ENCODE assay signal across 1 cellular context in the genomic region with DNA sequence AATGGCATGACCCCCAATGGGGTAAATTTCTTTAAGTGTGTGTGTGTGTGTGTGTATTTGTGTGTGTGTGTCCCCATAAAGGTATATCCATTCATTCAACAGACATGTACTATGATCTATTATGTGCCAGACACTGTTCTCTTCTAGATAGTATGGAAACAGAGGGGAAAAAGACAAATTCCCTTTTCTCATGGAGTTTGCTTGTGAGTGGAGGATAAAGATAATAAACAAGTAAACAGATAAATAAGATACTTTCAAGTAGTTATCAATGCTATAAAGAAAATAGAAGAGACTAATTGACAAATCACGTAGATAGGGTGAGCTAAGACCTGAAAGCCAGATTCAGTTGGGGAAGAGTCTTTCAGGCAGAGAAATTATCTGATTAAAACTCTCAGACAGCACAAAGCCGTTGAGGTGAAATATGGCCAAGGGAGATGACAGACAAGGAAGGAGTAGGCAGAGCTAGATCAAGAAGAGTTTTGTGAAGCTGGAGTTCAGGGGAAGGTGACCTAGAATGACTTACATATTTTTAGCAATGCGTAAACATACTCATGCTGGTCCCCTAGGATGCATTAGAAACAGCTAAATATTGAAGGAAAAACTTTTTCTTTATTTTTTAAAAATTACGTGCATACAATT.
A peak's percentile ranks its signal among the peaks of the same experiment; 100 is the strongest.
TF ChIP-seq lines count a peak whose summit lies in the region.

No MANE protein-coding gene starts in this region.

TF ChIP-seq in K562, 482 proteins besides CTCF, POLR2A, EP300 and RAD21 (continued from another document and continues in another):
- TF ChIP-seq, protein P1, sequence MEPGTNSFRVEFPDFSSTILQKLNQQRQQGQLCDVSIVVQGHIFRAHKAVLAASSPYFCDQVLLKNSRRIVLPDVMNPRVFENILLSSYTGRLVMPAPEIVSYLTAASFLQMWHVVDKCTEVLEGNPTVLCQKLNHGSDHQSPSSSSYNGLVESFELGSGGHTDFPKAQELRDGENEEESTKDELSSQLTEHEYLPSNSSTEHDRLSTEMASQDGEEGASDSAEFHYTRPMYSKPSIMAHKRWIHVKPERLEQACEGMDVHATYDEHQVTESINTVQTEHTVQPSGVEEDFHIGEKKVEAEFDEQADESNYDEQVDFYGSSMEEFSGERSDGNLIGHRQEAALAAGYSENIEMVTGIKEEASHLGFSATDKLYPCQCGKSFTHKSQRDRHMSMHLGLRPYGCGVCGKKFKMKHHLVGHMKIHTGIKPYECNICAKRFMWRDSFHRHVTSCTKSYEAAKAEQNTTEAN (CRISPR knock-in tag; IDR thresholded peaks at IDR 0.05): no peak
- TF ChIP-seq SMAD4 (CRISPR knock-in tag; conservative IDR thresholded peaks at IDR 0.05) (peak; percentile 66), ZNF3 (CRISPR knock-in tag; IDR thresholded peaks at IDR 0.05) (no peak), NCOA2 (IDR thresholded peaks at IDR 0.05; ENCODE audit: partially characterized antibody in 2 of 2) (peak; percentile 58 to 71), KDM2B (CRISPR knock-in tag; IDR thresholded peaks at IDR 0.05) (no peak), FOXJ2 (tag; IDR thresholded peaks at IDR 0.05) (no peak), ZNF785 (CRISPR knock-in tag; IDR thresholded peaks at IDR 0.05) (no peak), DDX20 (tag; IDR thresholded peaks at IDR 0.05; ENCODE audit: low read depth) (0 out of 2 replicates have a peak, but pooled peaks have one; percentile 15), FOXK2 (conservative IDR thresholded peaks at IDR 0.05 in 1 of 2, IDR thresholded peaks at IDR 0.05 in 1 of 2; ENCODE audit: low read depth in 2 of 2) (0 out of 4 replicates have a peak, but pooled peaks of 1 of the 2 experiments have one; percentile 19), TEAD2 (tag; IDR thresholded peaks at IDR 0.05) (no peak), ZFP30 (CRISPR knock-in tag; IDR thresholded peaks at IDR 0.05; ENCODE audit: borderline replicate concordance) (no peak), NFE2 (IDR thresholded peaks at IDR 0.05; ENCODE audit: low read depth) (peak; percentile 72), RFX1 (IDR thresholded peaks at IDR 0.05) (no peak; the same call in 1 of the 2 replicates), RBM34 (IDR thresholded peaks at IDR 0.05; ENCODE audit: borderline replicate concordance, insufficient read depth, low read length) (no peak), ZFX (CRISPR knock-in tag; IDR thresholded peaks at IDR 0.05) (no peak), RNF2 (IDR thresholded peaks at IDR 0.05) (peak; percentile 92; the same call in 1 of the 2 replicates), ZC3H11A (IDR thresholded peaks at IDR 0.05; ENCODE audit: low read depth, low read length) (no peak), NR4A1 (CRISPR knock-in tag; IDR thresholded peaks at IDR 0.05) (no peak), NR4A1 (tag; IDR thresholded peaks at IDR 0.05) (no peak), CTBP1 (IDR thresholded peaks at IDR 0.05; ENCODE audit: borderline replicate concordance) (peak; percentile 94), ZKSCAN3 (CRISPR knock-in tag; IDR thresholded peaks at IDR 0.05) (no peak), CREB1 (IDR thresholded peaks at IDR 0.05) (no peak), CREB1 (CRISPR knock-in tag; IDR thresholded peaks at IDR 0.05) (no peak), NR2C1 (IDR thresholded peaks at IDR 0.05) (no peak), NR2C1 (tag; IDR thresholded peaks at IDR 0.05) (no peak), HMG20B (CRISPR knock-in tag; IDR thresholded peaks at IDR 0.05) (no peak), ILF3 (IDR thresholded peaks at IDR 0.05; ENCODE audit: borderline replicate concordance) (no peak), ZNF507 (tag; conservative IDR thresholded peaks at IDR 0.05) (no peak), ZNF175 (CRISPR knock-in tag; IDR thresholded peaks at IDR 0.05; ENCODE audit: low read depth) (no peak), SAP30 (IDR thresholded peaks at IDR 0.05; ENCODE audit: borderline replicate concordance, insufficient read depth, low read depth, low read length, poor library complexity, severe bottlenecking) (no peak), HLTF (IDR thresholded peaks at IDR 0.05) (no peak), CBFA2T2 (conservative IDR thresholded peaks at IDR 0.05) (peak; percentile 55), GTF2A2 (tag; IDR thresholded peaks at IDR 0.05) (no peak)
- TF ChIP-seq, protein P2, sequence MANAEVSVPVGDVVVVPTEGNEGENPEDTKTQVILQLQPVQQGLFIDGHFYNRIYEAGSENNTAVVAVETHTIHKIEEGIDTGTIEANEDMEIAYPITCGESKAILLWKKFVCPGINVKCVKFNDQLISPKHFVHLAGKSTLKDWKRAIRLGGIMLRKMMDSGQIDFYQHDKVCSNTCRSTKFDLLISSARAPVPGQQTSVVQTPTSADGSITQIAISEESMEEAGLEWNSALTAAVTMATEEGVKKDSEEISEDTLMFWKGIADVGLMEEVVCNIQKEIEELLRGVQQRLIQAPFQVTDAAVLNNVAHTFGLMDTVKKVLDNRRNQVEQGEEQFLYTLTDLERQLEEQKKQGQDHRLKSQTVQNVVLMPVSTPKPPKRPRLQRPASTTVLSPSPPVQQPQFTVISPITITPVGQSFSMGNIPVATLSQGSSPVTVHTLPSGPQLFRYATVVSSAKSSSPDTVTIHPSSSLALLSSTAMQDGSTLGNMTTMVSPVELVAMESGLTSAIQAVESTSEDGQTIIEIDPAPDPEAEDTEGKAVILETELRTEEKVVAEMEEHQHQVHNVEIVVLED (CRISPR knock-in tag; IDR thresholded peaks at IDR 0.05): no peak
- TF ChIP-seq, protein P3, sequence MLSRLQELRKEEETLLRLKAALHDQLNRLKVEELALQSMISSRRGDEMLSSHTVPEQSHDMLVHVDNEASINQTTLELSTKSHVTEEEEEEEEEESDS (CRISPR knock-in tag; IDR thresholded peaks at IDR 0.05): no peak
- TF ChIP-seq, protein P4, sequence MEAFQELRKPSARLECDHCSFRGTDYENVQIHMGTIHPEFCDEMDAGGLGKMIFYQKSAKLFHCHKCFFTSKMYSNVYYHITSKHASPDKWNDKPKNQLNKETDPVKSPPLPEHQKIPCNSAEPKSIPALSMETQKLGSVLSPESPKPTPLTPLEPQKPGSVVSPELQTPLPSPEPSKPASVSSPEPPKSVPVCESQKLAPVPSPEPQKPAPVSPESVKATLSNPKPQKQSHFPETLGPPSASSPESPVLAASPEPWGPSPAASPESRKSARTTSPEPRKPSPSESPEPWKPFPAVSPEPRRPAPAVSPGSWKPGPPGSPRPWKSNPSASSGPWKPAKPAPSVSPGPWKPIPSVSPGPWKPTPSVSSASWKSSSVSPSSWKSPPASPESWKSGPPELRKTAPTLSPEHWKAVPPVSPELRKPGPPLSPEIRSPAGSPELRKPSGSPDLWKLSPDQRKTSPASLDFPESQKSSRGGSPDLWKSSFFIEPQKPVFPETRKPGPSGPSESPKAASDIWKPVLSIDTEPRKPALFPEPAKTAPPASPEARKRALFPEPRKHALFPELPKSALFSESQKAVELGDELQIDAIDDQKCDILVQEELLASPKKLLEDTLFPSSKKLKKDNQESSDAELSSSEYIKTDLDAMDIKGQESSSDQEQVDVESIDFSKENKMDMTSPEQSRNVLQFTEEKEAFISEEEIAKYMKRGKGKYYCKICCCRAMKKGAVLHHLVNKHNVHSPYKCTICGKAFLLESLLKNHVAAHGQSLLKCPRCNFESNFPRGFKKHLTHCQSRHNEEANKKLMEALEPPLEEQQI (IDR thresholded peaks at IDR 0.05): peak; percentile 82
- TF ChIP-seq, protein P5, sequence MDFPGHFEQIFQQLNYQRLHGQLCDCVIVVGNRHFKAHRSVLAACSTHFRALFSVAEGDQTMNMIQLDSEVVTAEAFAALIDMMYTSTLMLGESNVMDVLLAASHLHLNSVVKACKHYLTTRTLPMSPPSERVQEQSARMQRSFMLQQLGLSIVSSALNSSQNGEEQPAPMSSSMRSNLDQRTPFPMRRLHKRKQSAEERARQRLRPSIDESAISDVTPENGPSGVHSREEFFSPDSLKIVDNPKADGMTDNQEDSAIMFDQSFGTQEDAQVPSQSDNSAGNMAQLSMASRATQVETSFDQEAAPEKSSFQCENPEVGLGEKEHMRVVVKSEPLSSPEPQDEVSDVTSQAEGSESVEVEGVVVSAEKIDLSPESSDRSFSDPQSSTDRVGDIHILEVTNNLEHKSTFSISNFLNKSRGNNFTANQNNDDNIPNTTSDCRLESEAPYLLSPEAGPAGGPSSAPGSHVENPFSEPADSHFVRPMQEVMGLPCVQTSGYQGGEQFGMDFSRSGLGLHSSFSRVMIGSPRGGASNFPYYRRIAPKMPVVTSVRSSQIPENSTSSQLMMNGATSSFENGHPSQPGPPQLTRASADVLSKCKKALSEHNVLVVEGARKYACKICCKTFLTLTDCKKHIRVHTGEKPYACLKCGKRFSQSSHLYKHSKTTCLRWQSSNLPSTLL (IDR thresholded peaks at IDR 0.05): no peak
- TF ChIP-seq, protein P6, sequence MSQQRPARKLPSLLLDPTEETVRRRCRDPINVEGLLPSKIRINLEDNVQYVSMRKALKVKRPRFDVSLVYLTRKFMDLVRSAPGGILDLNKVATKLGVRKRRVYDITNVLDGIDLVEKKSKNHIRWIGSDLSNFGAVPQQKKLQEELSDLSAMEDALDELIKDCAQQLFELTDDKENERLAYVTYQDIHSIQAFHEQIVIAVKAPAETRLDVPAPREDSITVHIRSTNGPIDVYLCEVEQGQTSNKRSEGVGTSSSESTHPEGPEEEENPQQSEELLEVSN (IDR thresholded peaks at IDR 0.05; ENCODE audit: borderline replicate concordance in 1 of 2, extremely low read depth in 1 of 2, insufficient read depth in 1 of 2, insufficient read length in 1 of 2, low read depth in 1 of 2, low read length in 1 of 2, poor library complexity in 1 of 2, severe bottlenecking in 1 of 2): no peak
- TF ChIP-seq, protein P7, sequence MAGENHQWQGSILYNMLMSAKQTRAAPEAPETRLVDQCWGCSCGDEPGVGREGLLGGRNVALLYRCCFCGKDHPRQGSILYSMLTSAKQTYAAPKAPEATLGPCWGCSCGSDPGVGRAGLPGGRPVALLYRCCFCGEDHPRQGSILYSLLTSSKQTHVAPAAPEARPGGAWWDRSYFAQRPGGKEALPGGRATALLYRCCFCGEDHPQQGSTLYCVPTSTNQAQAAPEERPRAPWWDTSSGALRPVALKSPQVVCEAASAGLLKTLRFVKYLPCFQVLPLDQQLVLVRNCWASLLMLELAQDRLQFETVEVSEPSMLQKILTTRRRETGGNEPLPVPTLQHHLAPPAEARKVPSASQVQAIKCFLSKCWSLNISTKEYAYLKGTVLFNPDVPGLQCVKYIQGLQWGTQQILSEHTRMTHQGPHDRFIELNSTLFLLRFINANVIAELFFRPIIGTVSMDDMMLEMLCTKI (IDR thresholded peaks at IDR 0.05; ENCODE audit: partially characterized antibody): no peak
- TF ChIP-seq, protein P8, sequence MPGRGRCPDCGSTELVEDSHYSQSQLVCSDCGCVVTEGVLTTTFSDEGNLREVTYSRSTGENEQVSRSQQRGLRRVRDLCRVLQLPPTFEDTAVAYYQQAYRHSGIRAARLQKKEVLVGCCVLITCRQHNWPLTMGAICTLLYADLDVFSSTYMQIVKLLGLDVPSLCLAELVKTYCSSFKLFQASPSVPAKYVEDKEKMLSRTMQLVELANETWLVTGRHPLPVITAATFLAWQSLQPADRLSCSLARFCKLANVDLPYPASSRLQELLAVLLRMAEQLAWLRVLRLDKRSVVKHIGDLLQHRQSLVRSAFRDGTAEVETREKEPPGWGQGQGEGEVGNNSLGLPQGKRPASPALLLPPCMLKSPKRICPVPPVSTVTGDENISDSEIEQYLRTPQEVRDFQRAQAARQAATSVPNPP (IDR thresholded peaks at IDR 0.05; ENCODE audit: borderline replicate concordance, insufficient read depth, insufficient read length): no peak
- TF ChIP-seq, protein P9, sequence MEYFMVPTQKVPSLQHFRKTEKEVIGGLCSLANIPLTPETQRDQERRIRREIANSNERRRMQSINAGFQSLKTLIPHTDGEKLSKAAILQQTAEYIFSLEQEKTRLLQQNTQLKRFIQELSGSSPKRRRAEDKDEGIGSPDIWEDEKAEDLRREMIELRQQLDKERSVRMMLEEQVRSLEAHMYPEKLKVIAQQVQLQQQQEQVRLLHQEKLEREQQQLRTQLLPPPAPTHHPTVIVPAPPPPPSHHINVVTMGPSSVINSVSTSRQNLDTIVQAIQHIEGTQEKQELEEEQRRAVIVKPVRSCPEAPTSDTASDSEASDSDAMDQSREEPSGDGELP (CRISPR knock-in tag; IDR thresholded peaks at IDR 0.05; ENCODE audit: borderline replicate concordance): no peak
- TF ChIP-seq, protein P10, sequence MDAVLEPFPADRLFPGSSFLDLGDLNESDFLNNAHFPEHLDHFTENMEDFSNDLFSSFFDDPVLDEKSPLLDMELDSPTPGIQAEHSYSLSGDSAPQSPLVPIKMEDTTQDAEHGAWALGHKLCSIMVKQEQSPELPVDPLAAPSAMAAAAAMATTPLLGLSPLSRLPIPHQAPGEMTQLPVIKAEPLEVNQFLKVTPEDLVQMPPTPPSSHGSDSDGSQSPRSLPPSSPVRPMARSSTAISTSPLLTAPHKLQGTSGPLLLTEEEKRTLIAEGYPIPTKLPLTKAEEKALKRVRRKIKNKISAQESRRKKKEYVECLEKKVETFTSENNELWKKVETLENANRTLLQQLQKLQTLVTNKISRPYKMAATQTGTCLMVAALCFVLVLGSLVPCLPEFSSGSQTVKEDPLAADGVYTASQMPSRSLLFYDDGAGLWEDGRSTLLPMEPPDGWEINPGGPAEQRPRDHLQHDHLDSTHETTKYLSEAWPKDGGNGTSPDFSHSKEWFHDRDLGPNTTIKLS (IDR thresholded peaks at IDR 0.05; ENCODE audit: borderline replicate concordance, low read depth): no peak; the same call in 1 of the 2 replicates
- TF ChIP-seq, protein P11, sequence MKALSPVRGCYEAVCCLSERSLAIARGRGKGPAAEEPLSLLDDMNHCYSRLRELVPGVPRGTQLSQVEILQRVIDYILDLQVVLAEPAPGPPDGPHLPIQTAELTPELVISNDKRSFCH (CRISPR knock-in tag; IDR thresholded peaks at IDR 0.05): no peak
- TF ChIP-seq, protein P11 (tag; IDR thresholded peaks at IDR 0.05): no peak
- TF ChIP-seq, protein P12, sequence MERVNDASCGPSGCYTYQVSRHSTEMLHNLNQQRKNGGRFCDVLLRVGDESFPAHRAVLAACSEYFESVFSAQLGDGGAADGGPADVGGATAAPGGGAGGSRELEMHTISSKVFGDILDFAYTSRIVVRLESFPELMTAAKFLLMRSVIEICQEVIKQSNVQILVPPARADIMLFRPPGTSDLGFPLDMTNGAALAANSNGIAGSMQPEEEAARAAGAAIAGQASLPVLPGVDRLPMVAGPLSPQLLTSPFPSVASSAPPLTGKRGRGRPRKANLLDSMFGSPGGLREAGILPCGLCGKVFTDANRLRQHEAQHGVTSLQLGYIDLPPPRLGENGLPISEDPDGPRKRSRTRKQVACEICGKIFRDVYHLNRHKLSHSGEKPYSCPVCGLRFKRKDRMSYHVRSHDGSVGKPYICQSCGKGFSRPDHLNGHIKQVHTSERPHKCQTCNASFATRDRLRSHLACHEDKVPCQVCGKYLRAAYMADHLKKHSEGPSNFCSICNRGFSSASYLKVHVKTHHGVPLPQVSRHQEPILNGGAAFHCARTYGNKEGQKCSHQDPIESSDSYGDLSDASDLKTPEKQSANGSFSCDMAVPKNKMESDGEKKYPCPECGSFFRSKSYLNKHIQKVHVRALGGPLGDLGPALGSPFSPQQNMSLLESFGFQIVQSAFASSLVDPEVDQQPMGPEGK (CRISPR knock-in tag; IDR thresholded peaks at IDR 0.05; ENCODE audit: borderline replicate concordance): no peak
- TF ChIP-seq, protein P13, sequence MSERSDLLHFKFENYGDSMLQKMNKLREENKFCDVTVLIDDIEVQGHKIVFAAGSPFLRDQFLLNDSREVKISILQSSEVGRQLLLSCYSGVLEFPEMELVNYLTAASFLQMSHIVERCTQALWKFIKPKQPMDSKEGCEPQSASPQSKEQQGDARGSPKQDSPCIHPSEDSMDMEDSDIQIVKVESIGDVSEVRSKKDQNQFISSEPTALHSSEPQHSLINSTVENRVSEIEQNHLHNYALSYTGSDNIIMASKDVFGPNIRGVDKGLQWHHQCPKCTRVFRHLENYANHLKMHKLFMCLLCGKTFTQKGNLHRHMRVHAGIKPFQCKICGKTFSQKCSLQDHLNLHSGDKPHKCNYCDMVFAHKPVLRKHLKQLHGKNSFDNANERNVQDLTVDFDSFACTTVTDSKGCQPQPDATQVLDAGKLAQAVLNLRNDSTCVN (CRISPR knock-in tag; IDR thresholded peaks at IDR 0.05): no peak
